In the genomic region with DNA sequence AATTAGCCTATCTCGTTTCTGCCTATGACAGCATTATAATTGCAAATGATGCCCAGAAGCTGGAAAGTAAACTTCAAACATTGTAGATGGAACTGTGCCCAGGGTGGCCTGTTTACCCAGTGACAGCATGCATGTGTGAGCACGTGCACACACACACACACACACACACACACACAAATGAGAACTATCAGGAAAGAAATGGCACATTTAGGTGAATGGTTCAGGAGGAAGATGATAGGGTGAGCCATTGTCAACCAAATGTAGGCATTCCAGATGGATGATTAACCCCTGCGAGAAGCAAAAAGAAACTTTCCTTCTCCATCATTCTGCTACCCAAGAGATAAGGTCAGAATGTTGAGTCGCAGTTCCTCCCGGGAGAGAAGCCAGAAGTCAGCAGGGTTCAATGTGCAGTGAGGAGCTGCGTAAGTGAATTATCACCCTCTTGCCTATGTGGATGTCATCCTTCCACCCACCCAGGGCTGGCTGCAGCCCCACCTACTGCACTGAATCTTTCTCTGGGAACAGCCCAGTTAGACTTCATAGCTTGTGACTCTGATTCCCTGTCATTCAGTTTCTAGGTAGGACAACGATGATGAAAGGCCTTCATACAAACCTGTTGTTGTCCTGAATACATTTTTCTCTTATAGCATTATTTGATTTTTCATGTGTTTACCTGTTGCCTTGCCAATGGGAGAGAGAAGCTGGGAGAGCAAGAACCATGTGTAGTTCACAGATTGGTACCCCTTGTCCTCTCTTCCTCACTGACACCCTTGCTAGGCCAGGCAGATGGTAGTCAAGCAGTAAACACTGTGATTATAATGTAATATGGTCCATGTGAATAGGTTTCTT, we compare ENCODE assay signal across 1 cellular context.
A peak's percentile ranks its signal among the peaks of the same experiment; 100 is the strongest.
TF ChIP-seq lines count a peak whose summit lies in the region.

No MANE protein-coding gene starts in this region.

TF ChIP-seq in HepG2, 621 proteins besides CTCF, POLR2A, EP300 and RAD21 (continued from another document):
- TF ChIP-seq PATZ1 (CRISPR knock-in tag; IDR thresholded peaks at IDR 0.05) (no peak; the same call in 1 of the 2 replicates), SUZ12 (IDR thresholded peaks at IDR 0.05; ENCODE audit: low read depth, low read length) (no peak), MAFK (conservative IDR thresholded peaks at IDR 0.05 in 1 of 2, IDR thresholded peaks at IDR 0.05 in 1 of 2; ENCODE audit: low read length in 2 of 2) (peak in 1 of 2 experiments; percentile 28; a peak in 3 of 4 replicates), KDM6A (CRISPR knock-in tag; IDR thresholded peaks at IDR 0.05; ENCODE audit: low read depth) (peak; percentile 41; the same call in 1 of the 2 replicates), ZBTB14 (CRISPR knock-in tag; IDR thresholded peaks at IDR 0.05) (no peak)
